ENCODE assay signal across 8 cellular contexts in the genomic region with DNA sequence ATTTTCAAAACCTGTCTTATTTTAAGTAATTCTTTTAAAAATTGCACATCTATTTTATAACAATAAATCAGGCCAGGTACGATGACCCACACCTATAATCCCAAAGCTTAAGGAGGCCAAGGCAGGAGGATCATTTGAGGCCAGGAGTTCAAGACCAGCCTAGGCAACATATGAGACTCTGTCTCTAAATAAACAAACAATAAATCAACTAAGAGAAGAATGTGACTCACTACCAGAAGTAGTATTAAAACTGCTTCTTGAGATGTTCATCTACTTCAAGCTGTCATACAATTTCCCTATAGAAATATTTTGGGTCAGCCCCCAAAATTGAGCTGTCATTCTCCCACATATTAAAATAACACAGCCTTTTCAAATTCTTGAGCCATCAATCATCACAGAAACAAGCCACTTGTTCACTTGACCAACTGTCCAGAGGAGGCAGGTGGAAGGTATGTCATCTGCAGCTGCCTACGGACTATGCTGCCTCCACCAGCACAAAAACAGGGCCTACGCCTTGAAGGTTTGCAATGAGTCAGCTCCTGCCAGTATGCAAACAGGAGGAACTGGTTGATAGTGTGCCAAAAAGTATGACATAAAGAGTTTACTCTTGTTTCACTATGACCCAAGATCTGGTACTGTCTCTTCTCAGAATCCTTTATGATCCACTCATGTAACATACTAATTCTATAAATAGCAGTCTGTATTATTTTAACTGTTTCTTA. TPM values are rescaled to one million over a fixed set of nuclear protein-coding genes. Genes with fewer than 3 reads are reported as not detected.
DNase-seq lines count a peak whose midpoint lies in the region; ATAC-seq and TF ChIP-seq lines count a peak whose summit lies in the region.

No MANE protein-coding gene starts in this region.

- TF ChIP-seq CTCF in natural killer cell (IDR thresholded peaks at IDR 0.05): no peak

- H3K4me3 Mint-ChIP-seq in natural killer cell treated with Interleukin-12 subunit alpha and Interleukin-12 subunit beta and Interleukin-15 and Interleukin-18, amount 100 ng/mL, for 72 hours: no peak overlapping the region
- no peak overlapping the region for H3K4me3 Mint-ChIP-seq in natural killer cell
- no peak overlapping the region for H3K4me3 Mint-ChIP-seq in activated naive CD8-positive, alpha-beta T cell treated with anti-CD3 and anti-CD28 coated beads, Interleukin-2, amount 50 U/mL, for 24 hours

- H3K27me3 Mint-ChIP-seq in natural killer cell treated with Interleukin-12 subunit alpha and Interleukin-12 subunit beta and Interleukin-15 and Interleukin-18, amount 100 ng/mL, for 72 hours: no peaks in the 10 kb centered on the region
- no peaks in the 10 kb centered on the region for H3K27me3 Mint-ChIP-seq in natural killer cell (ENCODE audit: low read depth in 2 of 2)
- no peaks in the 10 kb centered on the region for H3K27me3 Mint-ChIP-seq in activated naive CD8-positive, alpha-beta T cell treated with anti-CD3 and anti-CD28 coated beads, Interleukin-2, amount 50 U/mL, for 24 hours

- peak; percentile 83 to 95 for ATAC-seq in natural killer cell treated with Interleukin-12 subunit alpha and Interleukin-12 subunit beta and Interleukin-15 and Interleukin-18, amount 100 ng/mL, for 72 hours
- ATAC-seq in natural killer cell (no peak), HG02642 (IDR thresholded peaks at IDR 0.05; ENCODE audit: poor library complexity, unreplicated experiment) (peak; percentile 99), left lobe of liver (peak; percentile 61)
- ATAC-seq in activated naive CD8-positive, alpha-beta T cell treated with anti-CD3 and anti-CD28 coated beads, Interleukin-2, amount 50 U/mL, for 24 hours: peak; percentile 94

- H3K9me3 Mint-ChIP-seq in natural killer cell treated with Interleukin-12 subunit alpha and Interleukin-12 subunit beta and Interleukin-15 and Interleukin-18, amount 100 ng/mL, for 72 hours: no peaks in the 10 kb centered on the region
- no peaks in the 10 kb centered on the region for H3K9me3 Mint-ChIP-seq in natural killer cell
- no peaks in the 10 kb centered on the region for H3K9me3 Mint-ChIP-seq in activated naive CD8-positive, alpha-beta T cell treated with anti-CD3 and anti-CD28 coated beads, Interleukin-2, amount 50 U/mL, for 24 hours

- H3K36me3 Mint-ChIP-seq in natural killer cell treated with Interleukin-12 subunit alpha and Interleukin-12 subunit beta and Interleukin-15 and Interleukin-18, amount 100 ng/mL, for 72 hours: peaks cover 46% of the 10 kb centered on the region
- peaks cover 18% of the 10 kb centered on the region for H3K36me3 Mint-ChIP-seq in natural killer cell
- H3K36me3 Mint-ChIP-seq in activated naive CD8-positive, alpha-beta T cell treated with anti-CD3 and anti-CD28 coated beads, Interleukin-2, amount 50 U/mL, for 24 hours (ENCODE audit: low read depth): peaks cover 39% of the 10 kb centered on the region

- intact Hi-C loops in natural killer cell (cut with micrococcal nuclease): no loop called here
- intact Hi-C loops in posterior vena cava (cut with DNase I): no loop called here

- H3K4me1 Mint-ChIP-seq in natural killer cell treated with Interleukin-12 subunit alpha and Interleukin-12 subunit beta and Interleukin-15 and Interleukin-18, amount 100 ng/mL, for 72 hours (ENCODE audit: low read depth in 2 of 2): peaks cover 7 to 8% of the 10 kb centered on the region in 2 donors
- H3K4me1 Mint-ChIP-seq in natural killer cell: no peaks in the 10 kb centered on the region
- H3K4me1 Mint-ChIP-seq in activated naive CD8-positive, alpha-beta T cell treated with anti-CD3 and anti-CD28 coated beads, Interleukin-2, amount 50 U/mL, for 24 hours: peaks cover 17% of the 10 kb centered on the region

- DNase-seq in natural killer cell treated with Interleukin-12 subunit alpha and Interleukin-12 subunit beta and Interleukin-15 and Interleukin-18, amount 100 ng/mL, for 72 hours (ENCODE audit: low spot score): no peak
- DNase-seq in natural killer cell (no peak), NCI-H2029 (lab: John Stamatoyannopoulos, UW) (peak; percentile 91), left lobe of liver (ENCODE audit: low spot score) (no peak), posterior vena cava (ENCODE audit: low spot score) (no peak), DMS79 (lab: John Stamatoyannopoulos, UW) (no peak)
- DNase-seq in activated naive CD8-positive, alpha-beta T cell treated with anti-CD3 and anti-CD28 coated beads, Interleukin-2, amount 50 U/mL, for 24 hours: peak; percentile 24

- peak overlapping the region in 1 of 2 donors; percentile 48 for H3K27ac Mint-ChIP-seq in natural killer cell treated with Interleukin-12 subunit alpha and Interleukin-12 subunit beta and Interleukin-15 and Interleukin-18, amount 100 ng/mL, for 72 hours
- H3K27ac Mint-ChIP-seq in natural killer cell: no peak overlapping the region
- peak overlapping the region; percentile 61 for H3K27ac Mint-ChIP-seq in activated naive CD8-positive, alpha-beta T cell treated with anti-CD3 and anti-CD28 coated beads, Interleukin-2, amount 50 U/mL, for 24 hours

RNA-seq across cellular contexts. Expression of gene KIDINS220, which starts 33.6 kb away (rescaled TPM):
- total RNA-seq in natural killer cell treated with Interleukin-12 subunit alpha and Interleukin-12 subunit beta and Interleukin-15 and Interleukin-18, amount 100 ng/mL, for 72 hours: 10 to 100 TPM; 39.1 to 43.8 TPM
- total RNA-seq in natural killer cell (10 to 100 TPM; 54.1 to 84.2 (median 71.5) TPM), left lobe of liver (17.9 TPM), posterior vena cava (10 to 100 TPM; 58.5 to 60.9 TPM)

Comparison
In these comparisons a context has a peak if more than half of its experiments do, and no peak if none do; other contexts are left out.
1. ATAC-seq: peak in natural killer cell treated with Interleukin-12 subunit alpha and Interleukin-12 subunit beta and Interleukin-15 and Interleukin-18, amount 100 ng/mL, for 72 hours (2 of 2), HG02642 (single experiment), activated naive CD8-positive, alpha-beta T cell treated with anti-CD3 and anti-CD28 coated beads, Interleukin-2, amount 50 U/mL, for 24 hours (single experiment) and left lobe of liver (single experiment); none in natural killer cell (0 of 3).
2. DNase-seq: peak in NCI-H2029 (single experiment) and activated naive CD8-positive, alpha-beta T cell treated with anti-CD3 and anti-CD28 coated beads, Interleukin-2, amount 50 U/mL, for 24 hours (single experiment); none in natural killer cell treated with Interleukin-12 subunit alpha and Interleukin-12 subunit beta and Interleukin-15 and Interleukin-18, amount 100 ng/mL, for 72 hours (single experiment), natural killer cell (single experiment), left lobe of liver (single experiment), posterior vena cava (single experiment) and DMS79 (single experiment).